ENCODE assay signal across 8 cellular contexts in the genomic region with DNA sequence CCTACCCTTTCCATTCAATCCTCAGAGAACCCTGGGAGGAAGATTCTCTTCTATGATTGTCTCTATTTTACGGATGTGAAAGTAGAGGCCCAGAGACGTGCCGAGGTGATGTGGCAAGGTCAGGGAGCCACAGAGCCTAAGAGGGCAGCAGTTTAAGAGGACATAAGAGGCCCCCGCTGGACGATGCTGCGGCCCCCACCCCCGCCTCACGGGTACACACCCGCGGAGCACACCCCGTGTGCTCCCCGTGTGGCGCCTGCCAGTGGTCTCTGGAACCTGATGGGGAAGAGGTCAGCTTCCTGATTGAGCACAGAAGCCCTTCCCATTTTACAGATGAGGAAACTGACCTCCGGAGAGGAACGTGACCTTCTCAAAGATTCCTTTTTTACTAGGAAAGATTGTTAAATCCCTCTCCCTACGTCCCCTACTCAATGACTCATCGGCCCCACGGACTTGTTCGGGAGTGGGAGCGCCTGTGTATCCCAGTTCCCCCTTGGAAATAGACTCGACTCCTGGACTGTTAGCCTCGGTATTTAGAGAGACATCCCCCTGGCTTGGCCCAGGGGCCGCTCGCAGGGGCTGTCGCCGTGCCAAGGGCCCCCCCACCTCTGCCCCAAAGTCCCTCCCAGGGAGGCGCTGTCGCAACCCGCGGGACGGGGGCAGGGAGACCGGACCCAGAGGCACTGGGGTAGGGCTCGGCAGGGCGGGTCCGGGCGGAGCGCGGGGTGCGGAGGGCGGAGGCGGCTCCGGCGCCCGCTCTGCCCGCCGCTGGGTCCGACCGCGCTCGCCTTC. TPM values are rescaled to one million over a fixed set of nuclear protein-coding genes. Genes with fewer than 3 reads are reported as not detected.
DNase-seq lines count a peak whose midpoint lies in the region; ATAC-seq and TF ChIP-seq lines count a peak whose summit lies in the region.

A gene with protein sequence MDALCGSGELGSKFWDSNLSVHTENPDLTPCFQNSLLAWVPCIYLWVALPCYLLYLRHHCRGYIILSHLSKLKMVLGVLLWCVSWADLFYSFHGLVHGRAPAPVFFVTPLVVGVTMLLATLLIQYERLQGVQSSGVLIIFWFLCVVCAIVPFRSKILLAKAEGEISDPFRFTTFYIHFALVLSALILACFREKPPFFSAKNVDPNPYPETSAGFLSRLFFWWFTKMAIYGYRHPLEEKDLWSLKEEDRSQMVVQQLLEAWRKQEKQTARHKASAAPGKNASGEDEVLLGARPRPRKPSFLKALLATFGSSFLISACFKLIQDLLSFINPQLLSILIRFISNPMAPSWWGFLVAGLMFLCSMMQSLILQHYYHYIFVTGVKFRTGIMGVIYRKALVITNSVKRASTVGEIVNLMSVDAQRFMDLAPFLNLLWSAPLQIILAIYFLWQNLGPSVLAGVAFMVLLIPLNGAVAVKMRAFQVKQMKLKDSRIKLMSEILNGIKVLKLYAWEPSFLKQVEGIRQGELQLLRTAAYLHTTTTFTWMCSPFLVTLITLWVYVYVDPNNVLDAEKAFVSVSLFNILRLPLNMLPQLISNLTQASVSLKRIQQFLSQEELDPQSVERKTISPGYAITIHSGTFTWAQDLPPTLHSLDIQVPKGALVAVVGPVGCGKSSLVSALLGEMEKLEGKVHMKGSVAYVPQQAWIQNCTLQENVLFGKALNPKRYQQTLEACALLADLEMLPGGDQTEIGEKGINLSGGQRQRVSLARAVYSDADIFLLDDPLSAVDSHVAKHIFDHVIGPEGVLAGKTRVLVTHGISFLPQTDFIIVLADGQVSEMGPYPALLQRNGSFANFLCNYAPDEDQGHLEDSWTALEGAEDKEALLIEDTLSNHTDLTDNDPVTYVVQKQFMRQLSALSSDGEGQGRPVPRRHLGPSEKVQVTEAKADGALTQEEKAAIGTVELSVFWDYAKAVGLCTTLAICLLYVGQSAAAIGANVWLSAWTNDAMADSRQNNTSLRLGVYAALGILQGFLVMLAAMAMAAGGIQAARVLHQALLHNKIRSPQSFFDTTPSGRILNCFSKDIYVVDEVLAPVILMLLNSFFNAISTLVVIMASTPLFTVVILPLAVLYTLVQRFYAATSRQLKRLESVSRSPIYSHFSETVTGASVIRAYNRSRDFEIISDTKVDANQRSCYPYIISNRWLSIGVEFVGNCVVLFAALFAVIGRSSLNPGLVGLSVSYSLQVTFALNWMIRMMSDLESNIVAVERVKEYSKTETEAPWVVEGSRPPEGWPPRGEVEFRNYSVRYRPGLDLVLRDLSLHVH (N-terminal part only) (plus strand): TSS at position 759 of the 792 bp plus-strand sequence. CDS start 56 bp downstream, outside the sequence.

- H3K4me3 ChIP-seq in NT2/D1 (ENCODE audit: insufficient read length, low read depth) (peak within 1 kb of the TSS; percentile 39), esophagus (ENCODE audit: low read depth in 1 of 2, low read length in 2 of 2) (peak within 1 kb of the TSS; percentile 51 to 54)
- H3K4me3 ChIP-seq in naive thymus-derived CD4-positive, alpha-beta T cell (ENCODE audit: low read length), result no peak within 1 kb of the TSS

- peak within 1 kb of the TSS; percentile 57 for H3K9ac ChIP-seq in NT2/D1 (ENCODE audit: insufficient read length, low read depth)

- 13 to 16% methylated on average over 37 to 50 of the region's 50 CpGs for WGBS in esophagus, 2 donors

- H3K36me3 Mint-ChIP-seq in naive thymus-derived CD4-positive, alpha-beta T cell, result peaks cover 0 to 3% (median 0%) of the 10 kb centered on the region in 5 donors

- no peaks in the 10 kb centered on the region for H3K9me3 Mint-ChIP-seq in naive thymus-derived CD4-positive, alpha-beta T cell

- DNase-seq in Caki2 (ENCODE audit: low read depth) (peak; percentile 69), NT2/D1 (ENCODE audit: low read depth, low spot score) (no peak), HEK293T (ENCODE audit: extremely low spot score) (no peak), NCI-H1436 treated with DMSO at 0.1 percent for 48 hours (lab: John Stamatoyannopoulos, UW) (no peak)
- DNase-seq in naive thymus-derived CD4-positive, alpha-beta T cell, result no peak

- CTCF ChIA-PET in naive thymus-derived CD4-positive, alpha-beta T cell (lab: Charles Lee), result no interaction called here
- CTCF ChIA-PET in HEK293T (lab: Yijun Ruan, JAX), result no interaction called here

- in situ Hi-C loops in Caki2 (cut with HindIII; ENCODE audit: low pct_unique_long_range_greater_than_20kb, low sequenced_read_pairs), result no loop called here

- H3K4me1 Mint-ChIP-seq in naive thymus-derived CD4-positive, alpha-beta T cell, result peaks cover 0 to 11% (median 4%) of the 10 kb centered on the region in 7 donors

- ATAC-seq in naive thymus-derived CD4-positive, alpha-beta T cell, result peak; percentile 40
- ATAC-seq in HG02588 (IDR thresholded peaks at IDR 0.05; ENCODE audit: unreplicated experiment) (no peak), HG03378 (IDR thresholded peaks at IDR 0.05; ENCODE audit: unreplicated experiment) (no peak)

- H3K27me3 ChIP-seq in NT2/D1 (ENCODE audit: insufficient read depth, insufficient read length), result peaks cover 56% of the 10 kb centered on the region
- H3K27me3 ChIP-seq in esophagus (ENCODE audit: control insufficient read depth in 1 of 2, insufficient read depth in 2 of 2, low read length in 2 of 2), result no peaks in the 10 kb centered on the region
- H3K27me3 ChIP-seq in naive thymus-derived CD4-positive, alpha-beta T cell (ENCODE audit: control insufficient read depth in 2 of 2, insufficient read depth in 2 of 2, low read length in 2 of 2), result peaks cover 0 to 7% of the 10 kb centered on the region in 2 donors

- H3K27ac ChIP-seq in esophagus (ENCODE audit: low read depth in 2 of 2, low read length in 1 of 2), result peak within 1 kb of the TSS; percentile 9 to 58
- no peak within 1 kb of the TSS for H3K27ac ChIP-seq in naive thymus-derived CD4-positive, alpha-beta T cell (ENCODE audit: low read depth, low read length)

- intact Hi-C loops in naive thymus-derived CD4-positive, alpha-beta T cell (cut with micrococcal nuclease), result loop anchor here in 1 of 2 donors (5.0 kb wide), 1 partner anchor 323 kb away; no protein-coding TSS in a partner anchor

- no peaks in the 10 kb centered on the region for H3K9me3 ChIP-seq in NT2/D1 (ENCODE audit: insufficient read depth, low read length)
- no peaks in the 10 kb centered on the region for H3K9me3 ChIP-seq in esophagus (ENCODE audit: control insufficient read depth in 2 of 2, insufficient read depth in 1 of 2, low read depth in 1 of 2, low read length in 1 of 2)
- H3K9me3 ChIP-seq in naive thymus-derived CD4-positive, alpha-beta T cell (ENCODE audit: control insufficient read depth in 2 of 3, low read length in 3 of 3), result no peaks in the 10 kb centered on the region

- POLR2A ChIA-PET in naive thymus-derived CD4-positive, alpha-beta T cell (lab: Charles Lee), result no interaction called here
- POLR2A ChIA-PET in HEK293T (lab: Yijun Ruan, JAX), result no interaction called here

- peak within 1 kb of the TSS in 3 of 10 donors; percentile 39 to 54 (median 40) for H3K4me3 Mint-ChIP-seq in naive thymus-derived CD4-positive, alpha-beta T cell

- peaks cover 13% of the 10 kb centered on the region for H3K4me1 ChIP-seq in NT2/D1 (ENCODE audit: insufficient read depth, insufficient read length)
- peaks cover 10 to 17% of the 10 kb centered on the region in 2 donors for H3K4me1 ChIP-seq in esophagus (ENCODE audit: control insufficient read depth in 2 of 2, insufficient read depth in 2 of 2, low read length in 1 of 2)
- no peaks in the 10 kb centered on the region for H3K4me1 ChIP-seq in naive thymus-derived CD4-positive, alpha-beta T cell (ENCODE audit: control insufficient read depth in 2 of 2, insufficient read depth in 2 of 2, low read length in 2 of 2)

- H3K27ac Mint-ChIP-seq in naive thymus-derived CD4-positive, alpha-beta T cell, result no peak within 1 kb of the TSS

- peaks cover 65 to 81% (median 71%) of the 10 kb centered on the region in 5 donors for H3K27me3 Mint-ChIP-seq in naive thymus-derived CD4-positive, alpha-beta T cell

- H3K36me3 ChIP-seq in NT2/D1 (ENCODE audit: insufficient read depth, insufficient read length, low read length), result no peaks in the 10 kb centered on the region
- no peaks in the 10 kb centered on the region for H3K36me3 ChIP-seq in esophagus (ENCODE audit: control insufficient read depth in 2 of 2, insufficient read depth in 2 of 2, low read length in 1 of 2)
- no peaks in the 10 kb centered on the region for H3K36me3 ChIP-seq in naive thymus-derived CD4-positive, alpha-beta T cell (ENCODE audit: control insufficient read depth in 2 of 3, insufficient read depth in 3 of 3, low read length in 3 of 3)

TF ChIP-seq in HEK293T, 16 proteins besides CTCF, POLR2A, EP300 and RAD21:
- TF ChIP-seq, protein P1, sequence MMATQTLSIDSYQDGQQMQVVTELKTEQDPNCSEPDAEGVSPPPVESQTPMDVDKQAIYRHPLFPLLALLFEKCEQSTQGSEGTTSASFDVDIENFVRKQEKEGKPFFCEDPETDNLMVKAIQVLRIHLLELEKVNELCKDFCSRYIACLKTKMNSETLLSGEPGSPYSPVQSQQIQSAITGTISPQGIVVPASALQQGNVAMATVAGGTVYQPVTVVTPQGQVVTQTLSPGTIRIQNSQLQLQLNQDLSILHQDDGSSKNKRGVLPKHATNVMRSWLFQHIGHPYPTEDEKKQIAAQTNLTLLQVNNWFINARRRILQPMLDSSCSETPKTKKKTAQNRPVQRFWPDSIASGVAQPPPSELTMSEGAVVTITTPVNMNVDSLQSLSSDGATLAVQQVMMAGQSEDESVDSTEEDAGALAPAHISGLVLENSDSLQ (IDR thresholded peaks at IDR 0.05), result no peak
- TF ChIP-seq NFRKB (IDR thresholded peaks at IDR 0.05) (no peak), TARDBP (IDR thresholded peaks at IDR 0.05) (no peak), HDGF (IDR thresholded peaks at IDR 0.05; ENCODE audit: borderline replicate concordance) (no peak), FOXM1 (IDR thresholded peaks at IDR 0.05; ENCODE audit: borderline replicate concordance) (no peak), ARNT (IDR thresholded peaks at IDR 0.05) (no peak), LEF1 (IDR thresholded peaks at IDR 0.05; ENCODE audit: borderline replicate concordance) (no peak), SP1 (IDR thresholded peaks at IDR 0.05) (no peak), FOXA1 (IDR thresholded peaks at IDR 0.05) (no peak), CTBP1 (IDR thresholded peaks at IDR 0.05; ENCODE audit: borderline replicate concordance) (no peak)

RNA-seq across cellular contexts. Expression of the gene that starts here (rescaled TPM):
- total RNA-seq in Caki2 (2014; rRNA removed; shearing (Covaris generic); ENCODE audit: low replicate concordance), result 67.8 and 69.9 TPM in 2 replicates
- polyA plus RNA-seq in esophagus, result 10 to 100 TPM; 17.7 to 32.0 TPM
- 10 to 100 TPM in 1 of 5 experiments, 1 to 10 TPM in 2, under 1 TPM in 1, not detected in 1; 0.68 to 22.4 (median 1.3) TPM for total RNA-seq in naive thymus-derived CD4-positive, alpha-beta T cell
- polyA plus RNA-seq in naive thymus-derived CD4-positive, alpha-beta T cell, result not detected

Comparison
In these comparisons a context has a peak if more than half of its experiments do, and no peak if none do; other contexts are left out.
1. RNA of the gene that starts here (polyA plus RNA-seq): 17.7 to 32.0 TPM in esophagus; not detected in naive thymus-derived CD4-positive, alpha-beta T cell; every median in the first group is over 10 times any median in the second.